In the genomic region with DNA sequence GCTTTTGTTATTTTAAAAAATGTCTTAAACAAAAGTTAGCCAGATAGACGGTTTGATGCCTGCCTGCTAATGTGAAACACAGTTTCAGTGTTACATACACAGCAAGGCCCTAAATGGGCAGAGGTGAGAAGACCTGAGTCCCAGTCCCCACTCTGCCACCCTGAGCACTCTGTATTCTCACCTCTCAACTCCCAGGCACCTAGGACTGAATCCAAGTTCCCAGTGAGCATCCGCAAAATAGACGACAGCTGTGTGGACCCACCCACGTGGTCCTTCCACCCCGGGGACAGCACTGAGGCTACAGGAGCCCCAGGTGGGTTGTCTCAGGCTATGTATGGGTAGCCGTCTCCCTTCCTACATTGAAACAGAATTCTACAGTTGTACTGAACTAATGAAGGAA, we compare ENCODE assay signal across 19 cellular contexts.
DNase-seq lines count a peak whose midpoint lies in the region; ATAC-seq and TF ChIP-seq lines count a peak whose summit lies in the region.
"Had no signal": no experiment of that assay in that cellular context is flagged by ENCODE, and none has a peak within 500 bp of the region (broad histone marks: within the 10 kb centered on the region; RNA-seq: fewer than 3 reads in every experiment).

No MANE protein-coding gene starts in this region.

- H3K9me3 ChIP-seq in esophagus muscularis mucosa (no peaks in the 10 kb centered on the region), mucosa of rectum (ENCODE audit: control insufficient read depth in 2 of 2, low read length in 2 of 2) (no peaks in the 10 kb centered on the region), thyroid gland (no peaks in the 10 kb centered on the region)
- H3K9me3 ChIP-seq: vagina had no signal

- DNase-seq in NCI-H82 (lab: John Stamatoyannopoulos, UW) (peak; percentile 2), NCI-H82 treated with DMSO at 0.1 percent for 48 hours (lab: John Stamatoyannopoulos, UW; ENCODE audit: unreplicated experiment) (no peak), esophagus muscularis mucosa (ENCODE audit: extremely low spot score) (no peak), thyroid gland (no peak), substantia nigra (lab: John Stamatoyannopoulos, UW) (no peak), epidermal melanocyte (ENCODE audit: insufficient read length, low spot score) (no peak)
- DNase-seq: activated CD4-positive, alpha-beta T cell treated with anti-CD3 and anti-CD28 coated beads for 36 hours; activated CD8-positive, alpha-beta memory T cell treated with anti-CD3 and anti-CD28 coated beads, Interleukin-2, amount 10 ng/mL, durations not matched to agents 7 days and 5 days; activated naive CD8-positive, alpha-beta T cell treated with anti-CD3 and anti-CD28 coated beads, Interleukin-2, amount 10 ng/mL, durations not matched to agents 7 days and 5 days; EL; NCI-H1417 treated with DMSO at 0.1 percent for 48 hours; NCI-H2107; NCI-H510A treated with DMSO at 0.1 percent for 48 hours; stimulated activated CD4-positive, alpha-beta T cell treated with anti-CD3 and anti-CD28 coated beads, Interleukin-4, amount 100 ng/mL, for 4 hours had no signal

- H3K4me3 ChIP-seq in esophagus muscularis mucosa (no peak overlapping the region), mucosa of rectum (ENCODE audit: low read length in 2 of 2) (peak overlapping the region in 1 of 2 donors; percentile 48), thyroid gland (replicated peaks in 1 of 3) (no peak overlapping the region)
- H3K4me3 ChIP-seq: coronary artery, vagina had no signal

- TF ChIP-seq EP300 in esophagus muscularis mucosa (IDR thresholded peaks at IDR 0.05): no peak

- intact Hi-C loops in esophagus muscularis mucosa (cut with DNase I): no loop called here
- intact Hi-C loops in thyroid gland (cut with DNase I): no loop called here

- H3K27me3 ChIP-seq in esophagus muscularis mucosa: no peaks in the 10 kb centered on the region
- H3K27me3 ChIP-seq in mucosa of rectum (ENCODE audit: control insufficient read depth in 2 of 2, insufficient read depth in 2 of 2, low read length in 2 of 2): no peaks in the 10 kb centered on the region
- H3K27me3 ChIP-seq in thyroid gland: no peaks in the 10 kb centered on the region
- H3K27me3 ChIP-seq: vagina had no signal

- no peaks in the 10 kb centered on the region for H3K36me3 ChIP-seq in esophagus muscularis mucosa
- no peaks in the 10 kb centered on the region for H3K36me3 ChIP-seq in mucosa of rectum (ENCODE audit: control insufficient read depth in 2 of 2, insufficient read depth in 2 of 2, low read length in 2 of 2)
- H3K36me3 ChIP-seq in thyroid gland: no peaks in the 10 kb centered on the region
- H3K36me3 ChIP-seq: vagina had no signal

- TF ChIP-seq POLR2A in esophagus muscularis mucosa (IDR thresholded peaks at IDR 0.05; ENCODE audit: low read depth) (no peak), thyroid gland (IDR thresholded peaks at IDR 0.05) (no peak)

- H3K27ac ChIP-seq in esophagus muscularis mucosa (replicated peaks in 1 of 4) (peak overlapping the region; percentile 57 to 72 (median 63)), mucosa of rectum (ENCODE audit: low read depth in 2 of 2, low read length in 2 of 2) (peak overlapping the region; percentile 79), thyroid gland (peak overlapping the region; percentile 52 to 69 (median 64)), substantia nigra (ENCODE audit: low read depth, low read length, poor library complexity, severe bottlenecking) (no peak overlapping the region)
- H3K27ac ChIP-seq: coronary artery, vagina had no signal

- H3K4me1 ChIP-seq in esophagus muscularis mucosa: peaks cover 38 to 93% (median 81%) of the 10 kb centered on the region in 4 donors
- H3K4me1 ChIP-seq in mucosa of rectum (ENCODE audit: control insufficient read depth in 2 of 2, insufficient read depth in 2 of 2, low read length in 2 of 2): peaks cover 20 to 23% of the 10 kb centered on the region in 2 donors
- H3K4me1 ChIP-seq in thyroid gland: peaks cover 13 to 34% of the 10 kb centered on the region in 2 donors

- no peak for TF ChIP-seq CTCF in esophagus muscularis mucosa (IDR thresholded peaks at IDR 0.05)
- TF ChIP-seq CTCF in thyroid gland (IDR thresholded peaks at IDR 0.05): no peak

- H3K9ac ChIP-seq in mucosa of rectum (ENCODE audit: low read depth in 1 of 2, low read length in 2 of 2): peak overlapping the region in 1 of 2 donors; percentile 16

- no peak for ATAC-seq in HG03442 (IDR thresholded peaks at IDR 0.05; ENCODE audit: unreplicated experiment)
- ATAC-seq: activated CD4-positive, alpha-beta T cell treated with anti-CD3 and anti-CD28 coated beads for 36 hours; activated CD8-positive, alpha-beta memory T cell treated with anti-CD3 and anti-CD28 coated beads, Interleukin-2, amount 10 ng/mL, durations not matched to agents 7 days and 5 days; activated T-helper 17 cell treated with anti-CD3 and anti-CD28 coated beads, Interleukin-2, amount 50 U/mL, for 72 hours had no signal

- WGBS in esophagus muscularis mucosa: 62% methylated on average over 4 of the region's 6 CpGs
- WGBS in thyroid gland, 2 donors: 84 to 97% methylated on average over 6 of the region's 6 CpGs
